Comparison of ENCODE assay signal across 37 cellular contexts in the genomic region with DNA sequence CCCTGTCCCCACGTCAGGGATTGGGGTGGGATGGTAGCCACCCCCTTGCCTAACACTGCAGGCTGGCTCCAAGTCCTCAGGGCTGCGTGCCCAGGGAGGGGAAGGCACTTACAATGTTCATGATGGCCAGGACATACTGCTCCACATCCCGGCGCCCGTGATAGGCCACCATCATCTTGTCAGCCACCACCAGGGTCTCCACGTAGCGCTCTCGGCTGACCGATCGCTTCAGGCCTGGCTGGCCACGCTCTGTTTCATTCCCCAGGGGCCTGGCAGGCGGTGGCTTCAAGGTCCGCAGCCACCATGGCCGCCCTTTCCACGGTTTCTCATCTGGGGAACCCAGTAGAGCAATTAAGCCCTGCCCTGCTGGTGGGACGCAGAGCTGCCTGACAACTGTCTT. TPM values are rescaled to one million over a fixed set of nuclear protein-coding genes. Genes with fewer than 3 reads are reported as not detected.
"Had no signal": no experiment of that assay in that cellular context is flagged by ENCODE, and none has a peak within 500 bp of the region (broad histone marks: within the 10 kb centered on the region; RNA-seq: fewer than 3 reads in every experiment).

No MANE protein-coding gene starts in this region.

- ATAC-seq: activated CD8-positive, alpha-beta T cell treated with anti-CD3 and anti-CD28 coated beads for 36 hours; activated naive CD4-positive, alpha-beta T cell treated with anti-CD3 and anti-CD28 coated beads, Interleukin-2, amount 50 U/mL, for 72 hours; activated T-cell treated with anti-CD3 and anti-CD28 coated beads, Interleukin-2, amount 50 U/mL, for 4 hours; activated T-cell treated with anti-CD3 and anti-CD28 coated beads, Interleukin-2, amount 50 U/mL, for 72 hours; activated T-helper 17 cell treated with anti-CD3 and anti-CD28 coated beads, Interleukin-2, amount 50 U/mL, for 72 hours had no signal

- H3K9me3 ChIP-seq: adrenal gland, ascending aorta had no signal

- H3K27ac ChIP-seq: adrenal gland, ascending aorta, cardiac muscle cell, VCaP had no signal

- H3K27me3 ChIP-seq: adrenal gland, ascending aorta, cardiac muscle cell had no signal

- H3K4me1 ChIP-seq: adrenal gland, ascending aorta had no signal

- H3K4me3 ChIP-seq: adrenal gland, ascending aorta, cardiac muscle cell had no signal

- FAIRE-seq: bronchial epithelial cell, TTC549 had no signal

- DNase-seq: activated B cell treated with CpG ODN at 0.5 μM for 24 hours; activated CD4-positive, alpha-beta memory T cell treated with anti-CD3 and anti-CD28 coated beads for 36 hours; activated CD4-positive, alpha-beta T cell treated with anti-CD3 and anti-CD28 coated beads for 4 hours; activated CD4-positive, alpha-beta T cell treated with anti-CD3 and anti-CD28 coated beads, Interleukin-2, amount 10 ng/mL, durations not matched to agents 24 days and 14 days; activated CD4-positive, alpha-beta T cell treated with anti-CD3 and anti-CD28 coated beads, Interleukin-2, amount 50 U/mL, for 1 hour; activated CD4-positive, alpha-beta T cell treated with anti-CD3 and anti-CD28 coated beads, Interleukin-2, amount 50 U/mL, for 4 hours; activated CD4-positive, CD25-positive, alpha-beta regulatory T cell treated with anti-CD3 and anti-CD28 coated beads, Interleukin-2, amount 50 U/mL, for 72 hours; activated CD8-positive, alpha-beta memory T cell treated with anti-CD3 and anti-CD28 coated beads, Interleukin-2, amount 50 U/mL, for 4 hours; activated CD8-positive, alpha-beta T cell treated with anti-CD3 and anti-CD28 coated beads for 36 hours; activated effector memory CD4-positive, alpha-beta T cell treated with anti-CD3 and anti-CD28 coated beads, Interleukin-2, amount 50 U/mL, for 16 hours; activated gamma-delta T cell treated with Interleukin-2 at 50 U/mL for 16 hours; activated naive CD4-positive, alpha-beta T cell; activated naive CD4-positive, alpha-beta T cell treated with anti-CD3 and anti-CD28 coated beads for 36 hours; activated naive CD4-positive, alpha-beta T cell treated with anti-CD3 and anti-CD28 coated beads, Interleukin-2, amount 50 U/mL, for 16 hours; activated naive CD8-positive, alpha-beta T cell treated with anti-CD3 and anti-CD28 coated beads for 36 hours; activated T-cell treated with anti-CD3 and anti-CD28 coated beads for 4 hours; activated T-cell treated with anti-CD3 and anti-CD28 coated beads, Interleukin-2, amount 50 U/mL, for 1 hour; activated T-cell treated with anti-CD3 and anti-CD28 coated beads, Interleukin-2, amount 50 U/mL, for 4 hours; activated T-cell treated with anti-CD3 and anti-CD28 coated beads, Interleukin-2, amount 50 U/mL, for 72 hours; adrenal gland; amygdala; anterior cingulate cortex; caudate nucleus; cerebellar nuclear complex; T-helper 1 cell; T-helper 2 cell; T-helper 9 cell had no signal

RNA-seq across cellular contexts. Expression of a gene that starts 9.7 kb away (rescaled TPM):
- total RNA-seq: bronchial epithelial cell had no signal

RNA-seq across cellular contexts. Expression of a gene that starts 23.6 kb away (rescaled TPM):
- total RNA-seq: bronchial epithelial cell had no signal

RNA-seq across cellular contexts. Expression of a gene that starts 29.6 kb away (rescaled TPM):
- total RNA-seq: activated B cell treated with CpG ODN at 0.5 μM for 24 hours; activated CD4-positive, alpha-beta memory T cell treated with anti-CD3 and anti-CD28 coated beads for 36 hours; activated CD4-positive, alpha-beta T cell treated with anti-CD3 and anti-CD28 coated beads, Interleukin-2, amount 10 ng/mL, durations not matched to agents 24 days and 14 days; activated CD8-positive, alpha-beta memory T cell treated with anti-CD3 and anti-CD28 coated beads for 36 hours; activated CD8-positive, alpha-beta T cell treated with anti-CD3 and anti-CD28 coated beads for 36 hours; activated naive CD4-positive, alpha-beta T cell treated with anti-CD3 and anti-CD28 coated beads for 36 hours; activated naive CD4-positive, alpha-beta T cell treated with anti-CD3 and anti-CD28 coated beads, Interleukin-2, amount 50 U/mL, for 72 hours; activated naive CD8-positive, alpha-beta T cell treated with anti-CD3 and anti-CD28 coated beads for 36 hours; activated T-cell treated with anti-CD3 and anti-CD28 coated beads, Interleukin-2, amount 50 U/mL, for 4 hours; activated T-cell treated with anti-CD3 and anti-CD28 coated beads, Interleukin-2, amount 50 U/mL, for 72 hours; activated T-helper 1 cell treated with anti-CD3 and anti-CD28 coated beads, Interleukin-12 subunit alpha, Interleukin-12 subunit beta, Interleukin-2, Interleukin-4 antibody, amounts not matched to agents 30 ng/mL and 10 ng/mL and 1 ng/mL, durations not matched to agents 14 hours and 24 hours and 36 hours; activated T-helper 17 cell treated with anti-CD3 and anti-CD28 coated beads, Interleukin-2, amount 50 U/mL, for 72 hours; adrenal gland; ascending aorta; bronchial epithelial cell; cardiac muscle cell; chondrocyte had no signal
- polyA plus RNA-seq: adrenal gland, cardiac muscle cell had no signal
